Comparison of ENCODE assay signal across 1 cellular context in genomic region chr12:989051-989450, GRCh38.
TF ChIP-seq lines count a peak whose summit lies in the region.

No MANE protein-coding gene starts in this region.

TF ChIP-seq in A549, 52 proteins besides CTCF, POLR2A, EP300 and RAD21 (continued from another document):
- TF ChIP-seq ATOH8 (CRISPR knock-in tag; IDR thresholded peaks at IDR 0.05; ENCODE audit: low read depth) (no peak), TFCP2L1 (CRISPR knock-in tag; IDR thresholded peaks at IDR 0.05) (no peak), FOSL2 (IDR thresholded peaks at IDR 0.05) (no peak), FOSL2 (CRISPR knock-in tag; IDR thresholded peaks at IDR 0.05) (no peak), ESRRA (IDR thresholded peaks at IDR 0.05; ENCODE audit: borderline replicate concordance, low read length) (no peak), HOXB13 (CRISPR knock-in tag; IDR thresholded peaks at IDR 0.05; ENCODE audit: low read depth) (no peak), CEBPB (IDR thresholded peaks at IDR 0.05) (no peak), MAZ (IDR thresholded peaks at IDR 0.05; ENCODE audit: borderline replicate concordance, low read depth, low read length) (no peak), PHF8 (IDR thresholded peaks at IDR 0.05; ENCODE audit: borderline replicate concordance, low read depth) (no peak), KDM1A (IDR thresholded peaks at IDR 0.05; ENCODE audit: low read depth) (no peak), HES2 (IDR thresholded peaks at IDR 0.05) (no peak)
